28 cellular contexts compared by ENCODE assay signal in genomic region chr2:38660282-38660681, GRCh38.
"Had no signal": no experiment of that assay in that cellular context is flagged by ENCODE, and none has a peak within 500 bp of the region (broad histone marks: within the 10 kb centered on the region; RNA-seq: fewer than 3 reads in every experiment).

No MANE protein-coding gene starts in this region.

- H3K36me3 ChIP-seq: colonic mucosa, esophagus squamous epithelium, gastrocnemius medialis, heart right ventricle, left lung, lower lobe of right lung had no signal

- H3K4me3 ChIP-seq: colonic mucosa, esophagus squamous epithelium, gastrocnemius medialis, heart right ventricle, left lung, lower lobe of right lung, mucosa of descending colon had no signal

- H3K27me3 ChIP-seq: colonic mucosa, esophagus squamous epithelium, gastrocnemius medialis, heart right ventricle, left lung had no signal

- FAIRE-seq: endometrium, islet of Langerhans, keratinocyte had no signal

- H3K27ac Mint-ChIP-seq: dendritic cell treated with granulocyte-macrophage colony-stimulating factor and Interleukin-4, amounts not matched to agents 40 ng/mL and 50 ng/mL, for 4 days; effector memory CD8-positive, alpha-beta T cell; endodermal cell; mesothelial cell of epicardium; naive B cell had no signal

- DNase-seq: colonic mucosa; cortex of kidney; effector CD8-positive, alpha-beta T cell; effector memory CD8-positive, alpha-beta T cell; endodermal cell; erythroblast; esophagus squamous epithelium; foreskin fibroblast; foreskin melanocyte; gastrocnemius medialis; glutamatergic neuron; head of caudate nucleus; heart right ventricle; hippocampal formation; left cardiac atrium; left lung; left ventricle myocardium superior; lower lobe of right lung; mesenchymal stem cell; mucosa of descending colon; naive B cell had no signal

- H3K4me1 ChIP-seq: colonic mucosa, lower lobe of right lung had no signal

- H3K4me1 Mint-ChIP-seq: mesothelial cell of epicardium, naive B cell had no signal

- ATAC-seq: effector memory CD8-positive, alpha-beta T cell; esophagus mucosa; gastrocnemius medialis; heart right ventricle; left cardiac atrium; left lung; left ventricle myocardium superior; lower lobe of right lung; mucosa of descending colon had no signal

- H3K9me3 ChIP-seq: colonic mucosa, esophagus squamous epithelium, gastrocnemius medialis, heart right ventricle, left lung, lower lobe of right lung, mucosa of descending colon had no signal

- H3K36me3 Mint-ChIP-seq: mesothelial cell of epicardium, naive B cell had no signal

- H3K4me3 Mint-ChIP-seq: dendritic cell treated with granulocyte-macrophage colony-stimulating factor and Interleukin-4, amounts not matched to agents 40 ng/mL and 50 ng/mL, for 4 days; effector memory CD8-positive, alpha-beta T cell; endodermal cell; mesothelial cell of epicardium; naive B cell had no signal

- H3K9me3 Mint-ChIP-seq: dendritic cell treated with granulocyte-macrophage colony-stimulating factor and Interleukin-4, amounts not matched to agents 40 ng/mL and 50 ng/mL, for 4 days; effector memory CD8-positive, alpha-beta T cell; endodermal cell; mesothelial cell of epicardium; naive B cell had no signal

- H3K27ac ChIP-seq: colonic mucosa, epithelial cell of prostate, esophagus squamous epithelium, gastrocnemius medialis, heart right ventricle, left lung, lower lobe of right lung had no signal

- H3K27me3 Mint-ChIP-seq: effector memory CD8-positive, alpha-beta T cell had no signal
